8 cellular contexts compared by ENCODE assay signal in genomic region chr14:64504897-64505771, GRCh38. TPM values are rescaled to one million over a fixed set of nuclear protein-coding genes. Genes with fewer than 3 reads are reported as not detected.
DNase-seq lines count a peak whose midpoint lies in the region; ATAC-seq and TF ChIP-seq lines count a peak whose summit lies in the region.

No MANE protein-coding gene starts in this region.

- no peak overlapping the region for H3T11ph ChIP-seq in H9 (ENCODE audit: low read length)

- peak; percentile 28 for ATAC-seq in SK-N-SH treated with all-trans-retinoic acid at 6 μM for 48 hours
- ATAC-seq in activated naive CD4-positive, alpha-beta T cell treated with anti-CD3 and anti-CD28 coated beads, Interleukin-2, amount 50 U/mL, for 72 hours, result peak; percentile 21 to 33

- peak overlapping the region; percentile 18 for H4K5ac ChIP-seq in H9 (ENCODE audit: insufficient read length, low read depth, low read length)

- H2AFZ ChIP-seq in H9 (ENCODE audit: low read length), result no peak overlapping the region

- peak overlapping the region; percentile 91 for H3K4me2 ChIP-seq in H9 (ENCODE audit: insufficient read depth, insufficient read length, low read length)

- H3K9me3 Mint-ChIP-seq in H9, result no peaks in the 10 kb centered on the region
- no peaks in the 10 kb centered on the region for H3K9me3 Mint-ChIP-seq in activated naive CD4-positive, alpha-beta T cell treated with anti-CD3 and anti-CD28 coated beads, Interleukin-2, amount 50 U/mL, for 72 hours
- H3K9me3 Mint-ChIP-seq in glutamatergic neuron (ENCODE audit: unreplicated experiment), result peaks cover 14% of the 10 kb centered on the region

- H3K36me3 Mint-ChIP-seq in H9 (ENCODE audit: insufficient read depth in 1 of 3, low read depth in 3 of 3) (peaks cover 0 to 7% (median 3%) of the 10 kb centered on the region in 3 experiments; a peak in 3 of 7 replicates), glutamatergic neuron (ENCODE audit: unreplicated experiment) (no peaks in the 10 kb centered on the region)
- peaks cover 31 to 41% of the 10 kb centered on the region in 2 donors for H3K36me3 Mint-ChIP-seq in activated naive CD4-positive, alpha-beta T cell treated with anti-CD3 and anti-CD28 coated beads, Interleukin-2, amount 50 U/mL, for 72 hours

- peak overlapping the region; percentile 98 for H3K14ac ChIP-seq in H9 (ENCODE audit: insufficient read depth, low read length)

- H3K4me1 Mint-ChIP-seq in H9 (peaks cover 54 to 55% of the 10 kb centered on the region in 2 experiments), glutamatergic neuron (ENCODE audit: low read depth, unreplicated experiment) (peaks cover 30% of the 10 kb centered on the region)

- no peaks in the 10 kb centered on the region for H3K9me3 ChIP-seq in H9 (ENCODE audit: control insufficient read depth, low read depth, low read length)

- no peak overlapping the region for H2BK5ac ChIP-seq in H9 (ENCODE audit: insufficient read length, low read length)

- no peaks in the 10 kb centered on the region for H4K20me1 ChIP-seq in H9 (ENCODE audit: control insufficient read depth, insufficient read depth, insufficient read length)

- no CpG with 5 or more reads among the region's 67 CpGs for WGBS in H9 (ENCODE audit: extremely low coverage, insufficient read length, low lambda C conversion rate)

- no peak overlapping the region for H2AK5ac ChIP-seq in H9 (ENCODE audit: insufficient read length, low read length)

- no peaks in the 10 kb centered on the region for H3K27me3 ChIP-seq in H9 (ENCODE audit: insufficient read depth, low read length)

- no peak overlapping the region for H4K91ac ChIP-seq in H9 (ENCODE audit: insufficient read length, low read depth, low read length)

- H3K23ac ChIP-seq in H9 (ENCODE audit: insufficient read length, low read depth, low read length), result no peak overlapping the region

- TF ChIP-seq CTCF in H9 (conservative IDR thresholded peaks at IDR 0.05), result no peak
- TF ChIP-seq CTCF in glutamatergic neuron (IDR thresholded peaks at IDR 0.05; ENCODE audit: partially characterized antibody, unreplicated experiment), result no peak

- H3K56ac ChIP-seq in H9 (ENCODE audit: insufficient read length, low read depth, low read length), result no peak overlapping the region

- peaks cover 15% of the 10 kb centered on the region for H3K23me2 ChIP-seq in H9 (ENCODE audit: insufficient read length, low read depth, low read length, poor library complexity, severe bottlenecking)

- no peak overlapping the region for H2BK20ac ChIP-seq in H9 (ENCODE audit: low read depth, low read length, poor library complexity, severe bottlenecking)

- peak overlapping the region; percentile 77 for H3K9ac ChIP-seq in H9 (ENCODE audit: extremely low read depth, insufficient read length, low read length)

- H2BK12ac ChIP-seq in H9 (ENCODE audit: insufficient read length, low read depth, low read length), result no peak overlapping the region

- H3K79me1 ChIP-seq in H9 (ENCODE audit: insufficient read depth, low read depth, low read length, poor library complexity, severe bottlenecking), result no peaks in the 10 kb centered on the region

- no peaks in the 10 kb centered on the region; the same call in 1 of the 2 replicates for H3K4me1 ChIP-seq in H9 (ENCODE audit: insufficient read depth, low read length)

- peak; percentile 71 for DNase-seq in DMS153 treated with DMSO at 0.1 percent for 48 hours (lab: John Stamatoyannopoulos, UW; ENCODE audit: unreplicated experiment)
- peak; percentile 88 for DNase-seq in H9
- DNase-seq in NAMALWA (ENCODE audit: low spot score), result peak; percentile 86
- peak; percentile 76 to 77 for DNase-seq in activated naive CD4-positive, alpha-beta T cell treated with anti-CD3 and anti-CD28 coated beads, Interleukin-2, amount 50 U/mL, for 72 hours (ENCODE audit: low spot score in 2 of 2)
- DNase-seq in glutamatergic neuron, result peak; percentile 82
- peak; percentile 73 for DNase-seq in occipital lobe (lab: John Stamatoyannopoulos, UW)
- DNase-seq in superior temporal gyrus (ENCODE audit: extremely low spot score), result peak; percentile 82

- H2BK120ac ChIP-seq in H9 (ENCODE audit: low read depth, low read length, poor library complexity, severe bottlenecking), result no peak overlapping the region

- H3K27me3 Mint-ChIP-seq in H9 (ENCODE audit: low read depth) (no peaks in the 10 kb centered on the region), glutamatergic neuron (ENCODE audit: unreplicated experiment) (peaks cover 13% of the 10 kb centered on the region)

- no peak overlapping the region for H2BK15ac ChIP-seq in H9 (ENCODE audit: low read depth, low read length)

- no peak overlapping the region for H4K8ac ChIP-seq in H9 (replicated peaks; ENCODE audit: insufficient read length, low read depth, low read length)

- H3K4me3 Mint-ChIP-seq in H9 (peak overlapping the region; percentile 84 to 86), glutamatergic neuron (ENCODE audit: unreplicated experiment) (peak overlapping the region; percentile 94)

- H3K27ac Mint-ChIP-seq in H9 (peak overlapping the region; percentile 86 to 98 (median 97)), glutamatergic neuron (ENCODE audit: unreplicated experiment) (peak overlapping the region; percentile 97)
- H3K27ac Mint-ChIP-seq in activated naive CD4-positive, alpha-beta T cell treated with anti-CD3 and anti-CD28 coated beads, Interleukin-2, amount 50 U/mL, for 72 hours, result peak overlapping the region; percentile 89 to 97

- H3K18ac ChIP-seq in H9 (ENCODE audit: insufficient read length, low read depth, low read length), result peak overlapping the region; percentile 97

- H3K27ac ChIP-seq in H9 (ENCODE audit: insufficient read length, low read depth, low read length), result peak overlapping the region; percentile 66

- no peak overlapping the region; the same call in 1 of the 2 replicates for H3K4ac ChIP-seq in H9 (ENCODE audit: low read depth, low read length)

- H3K79me2 ChIP-seq in H9 (ENCODE audit: insufficient read depth, low read length), result peaks cover 27% of the 10 kb centered on the region; the same call in 1 of the 2 replicates

TF ChIP-seq in SK-N-SH treated with all-trans-retinoic acid at 6 μM for 48 hours, 23 proteins besides CTCF, POLR2A, EP300 and RAD21 (continues in another document):
- no peak for TF ChIP-seq ISL1 (CRISPR knock-in tag; IDR thresholded peaks at IDR 0.05)
- TF ChIP-seq TOX (CRISPR knock-in tag; IDR thresholded peaks at IDR 0.05; ENCODE audit: borderline replicate concordance), result no peak
- no peak for TF ChIP-seq ZFP3 (CRISPR knock-in tag; IDR thresholded peaks at IDR 0.05)
- TF ChIP-seq ESRRG (CRISPR knock-in tag; IDR thresholded peaks at IDR 0.05), result no peak
- TF ChIP-seq ZFP30 (CRISPR knock-in tag; IDR thresholded peaks at IDR 0.05), result no peak
- TF ChIP-seq BACH2 (CRISPR knock-in tag; IDR thresholded peaks at IDR 0.05; ENCODE audit: borderline replicate concordance), result no peak
- no peak for TF ChIP-seq TSHZ2 (CRISPR knock-in tag; IDR thresholded peaks at IDR 0.05)

RNA-seq across cellular contexts. Expression of gene ZBTB1, which starts 0.6 kb away (rescaled TPM):
- total RNA-seq in H9 (2021) (34.5 and 37.8 TPM in 2 replicates), glutamatergic neuron (ENCODE audit: unreplicated experiment) (16.6 TPM), occipital lobe (47.6 TPM)
- 10 to 100 TPM; 49.6 to 69.7 TPM for total RNA-seq in activated naive CD4-positive, alpha-beta T cell treated with anti-CD3 and anti-CD28 coated beads, Interleukin-2, amount 50 U/mL, for 72 hours

RNA-seq across cellular contexts. Expression of gene ZBTB25, which starts 1.5 kb away (rescaled TPM):
- total RNA-seq in H9 (2021) (8.2 TPM in 2 replicates), glutamatergic neuron (ENCODE audit: unreplicated experiment) (9.4 TPM), occipital lobe (17.2 TPM)
- 10 to 100 TPM; 38.1 to 50.7 TPM for total RNA-seq in activated naive CD4-positive, alpha-beta T cell treated with anti-CD3 and anti-CD28 coated beads, Interleukin-2, amount 50 U/mL, for 72 hours

RNA-seq across cellular contexts. Expression of gene HSPA2, which starts 35.4 kb away (rescaled TPM):
- total RNA-seq in H9 (2021) (25.4 and 25.8 TPM in 2 replicates), glutamatergic neuron (ENCODE audit: unreplicated experiment) (23.9 TPM), occipital lobe (7.6 TPM)
- 1 to 10 TPM; 4.1 to 8.2 TPM for total RNA-seq in activated naive CD4-positive, alpha-beta T cell treated with anti-CD3 and anti-CD28 coated beads, Interleukin-2, amount 50 U/mL, for 72 hours

RNA-seq across cellular contexts. Expression of gene AKAP5, which starts 39.8 kb away (rescaled TPM):
- total RNA-seq in H9 (2021) (2.3 and 2.5 TPM in 2 replicates), glutamatergic neuron (ENCODE audit: unreplicated experiment) (0.15 TPM), occipital lobe (31.7 TPM)
- 1 to 10 TPM; 1.4 to 1.8 TPM for total RNA-seq in activated naive CD4-positive, alpha-beta T cell treated with anti-CD3 and anti-CD28 coated beads, Interleukin-2, amount 50 U/mL, for 72 hours

RNA-seq across cellular contexts. Expression of gene PPP1R36, which starts 44.6 kb away (rescaled TPM):
- 0.50 and 0.66 TPM in 2 replicates for total RNA-seq in H9 (2021)
- not detected for total RNA-seq in activated naive CD4-positive, alpha-beta T cell treated with anti-CD3 and anti-CD28 coated beads, Interleukin-2, amount 50 U/mL, for 72 hours
- total RNA-seq in glutamatergic neuron (ENCODE audit: unreplicated experiment), result 2.4 TPM
- total RNA-seq in occipital lobe, result 1.4 TPM

Comparison
In these comparisons a context has a peak if more than half of its experiments do, and no peak if none do; other contexts are left out.
1. Peak in every context shown above with its lines: DNase-seq, ATAC-seq and H3K27ac ChIP-seq.